1 cellular context compared by ENCODE assay signal in genomic region chr3:9934235-9934621, GRCh38.
TF ChIP-seq lines count a peak whose summit lies in the region.

No MANE protein-coding gene starts in this region.

TF ChIP-seq in GM23338, 12 proteins besides CTCF, POLR2A, EP300 and RAD21 (continued from another document):
- TF ChIP-seq, protein P1, sequence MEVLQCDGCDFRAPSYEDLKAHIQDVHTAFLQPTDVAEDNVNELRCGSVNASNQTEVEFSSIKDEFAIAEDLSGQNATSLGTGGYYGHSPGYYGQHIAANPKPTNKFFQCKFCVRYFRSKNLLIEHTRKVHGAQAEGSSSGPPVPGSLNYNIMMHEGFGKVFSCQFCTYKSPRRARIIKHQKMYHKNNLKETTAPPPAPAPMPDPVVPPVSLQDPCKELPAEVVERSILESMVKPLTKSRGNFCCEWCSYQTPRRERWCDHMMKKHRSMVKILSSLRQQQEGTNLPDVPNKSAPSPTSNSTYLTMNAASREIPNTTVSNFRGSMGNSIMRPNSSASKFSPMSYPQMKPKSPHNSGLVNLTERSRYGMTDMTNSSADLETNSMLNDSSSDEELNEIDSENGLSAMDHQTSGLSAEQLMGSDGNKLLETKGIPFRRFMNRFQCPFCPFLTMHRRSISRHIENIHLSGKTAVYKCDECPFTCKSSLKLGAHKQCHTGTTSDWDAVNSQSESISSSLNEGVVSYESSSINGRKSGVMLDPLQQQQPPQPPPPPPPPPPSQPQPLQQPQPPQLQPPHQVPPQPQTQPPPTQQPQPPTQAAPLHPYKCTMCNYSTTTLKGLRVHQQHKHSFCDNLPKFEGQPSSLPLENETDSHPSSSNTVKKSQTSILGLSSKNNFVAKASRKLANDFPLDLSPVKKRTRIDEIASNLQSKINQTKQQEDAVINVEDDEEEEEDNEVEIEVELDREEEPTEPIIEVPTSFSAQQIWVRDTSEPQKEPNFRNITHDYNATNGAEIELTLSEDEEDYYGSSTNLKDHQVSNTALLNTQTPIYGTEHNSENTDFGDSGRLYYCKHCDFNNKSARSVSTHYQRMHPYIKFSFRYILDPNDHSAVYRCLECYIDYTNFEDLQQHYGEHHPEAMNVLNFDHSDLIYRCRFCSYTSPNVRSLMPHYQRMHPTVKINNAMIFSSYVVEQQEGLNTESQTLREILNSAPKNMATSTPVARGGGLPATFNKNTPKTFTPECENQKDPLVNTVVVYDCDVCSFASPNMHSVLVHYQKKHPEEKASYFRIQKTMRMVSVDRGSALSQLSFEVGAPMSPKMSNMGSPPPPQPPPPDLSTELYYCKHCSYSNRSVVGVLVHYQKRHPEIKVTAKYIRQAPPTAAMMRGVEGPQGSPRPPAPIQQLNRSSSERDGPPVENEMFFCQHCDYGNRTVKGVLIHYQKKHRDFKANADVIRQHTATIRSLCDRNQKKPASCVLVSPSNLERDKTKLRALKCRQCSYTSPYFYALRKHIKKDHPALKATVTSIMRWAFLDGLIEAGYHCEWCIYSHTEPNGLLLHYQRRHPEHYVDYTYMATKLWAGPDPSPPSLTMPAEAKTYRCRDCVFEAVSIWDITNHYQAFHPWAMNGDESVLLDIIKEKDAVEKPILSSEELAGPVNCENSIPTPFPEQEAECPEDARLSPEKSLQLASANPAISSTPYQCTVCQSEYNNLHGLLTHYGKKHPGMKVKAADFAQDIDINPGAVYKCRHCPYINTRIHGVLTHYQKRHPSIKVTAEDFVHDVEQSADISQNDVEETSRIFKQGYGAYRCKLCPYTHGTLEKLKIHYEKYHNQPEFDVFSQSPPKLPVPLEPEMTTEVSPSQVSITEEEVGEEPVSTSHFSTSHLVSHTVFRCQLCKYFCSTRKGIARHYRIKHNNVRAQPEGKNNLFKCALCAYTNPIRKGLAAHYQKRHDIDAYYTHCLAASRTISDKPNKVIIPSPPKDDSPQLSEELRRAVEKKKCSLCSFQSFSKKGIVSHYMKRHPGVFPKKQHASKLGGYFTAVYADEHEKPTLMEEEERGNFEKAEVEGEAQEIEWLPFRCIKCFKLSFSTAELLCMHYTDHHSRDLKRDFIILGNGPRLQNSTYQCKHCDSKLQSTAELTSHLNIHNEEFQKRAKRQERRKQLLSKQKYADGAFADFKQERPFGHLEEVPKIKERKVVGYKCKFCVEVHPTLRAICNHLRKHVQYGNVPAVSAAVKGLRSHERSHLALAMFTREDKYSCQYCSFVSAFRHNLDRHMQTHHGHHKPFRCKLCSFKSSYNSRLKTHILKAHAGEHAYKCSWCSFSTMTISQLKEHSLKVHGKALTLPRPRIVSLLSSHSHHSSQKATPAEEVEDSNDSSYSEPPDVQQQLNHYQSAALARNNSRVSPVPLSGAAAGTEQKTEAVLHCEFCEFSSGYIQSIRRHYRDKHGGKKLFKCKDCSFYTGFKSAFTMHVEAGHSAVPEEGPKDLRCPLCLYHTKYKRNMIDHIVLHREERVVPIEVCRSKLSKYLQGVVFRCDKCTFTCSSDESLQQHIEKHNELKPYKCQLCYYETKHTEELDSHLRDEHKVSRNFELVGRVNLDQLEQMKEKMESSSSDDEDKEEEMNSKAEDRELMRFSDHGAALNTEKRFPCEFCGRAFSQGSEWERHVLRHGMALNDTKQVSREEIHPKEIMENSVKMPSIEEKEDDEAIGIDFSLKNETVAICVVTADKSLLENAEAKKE (CRISPR knock-in tag; IDR thresholded peaks at IDR 0.05): no peak
- no peak for TF ChIP-seq EZH2 (IDR thresholded peaks at IDR 0.05; ENCODE audit: low read depth, unreplicated experiment)
TF ChIP-seq in GM23338: peak in this region for 0.
